22 cellular contexts compared by ENCODE assay signal in genomic region chr5:54988218-54988617, GRCh38. TPM values are rescaled to one million over a fixed set of nuclear protein-coding genes. Genes with fewer than 3 reads are reported as not detected.
DNase-seq lines count a peak whose midpoint lies in the region; ATAC-seq and TF ChIP-seq lines count a peak whose summit lies in the region.
"Had no signal": no experiment of that assay in that cellular context is flagged by ENCODE, and none has a peak within 500 bp of the region (broad histone marks: within the 10 kb centered on the region; RNA-seq: fewer than 3 reads in every experiment).

No MANE protein-coding gene starts in this region.

- no CpG with 5 or more reads among the region's 1 CpG for WGBS in IMR-90 (ENCODE audit: extremely low coverage in 2 of 2, insufficient read length in 1 of 2), 2 experiments

- no peak overlapping the region for H2AK9ac ChIP-seq in IMR-90 (replicated peaks; ENCODE audit: low read depth, low read length, poor library complexity)

- ATAC-seq in IMR-90 (ENCODE audit: low read depth) (no peak), natural killer cell (peak in 2 of 3 donors; percentile 26 to 28), HG02588 (IDR thresholded peaks at IDR 0.05; ENCODE audit: unreplicated experiment) (no peak)

- intact Hi-C loops in IMR-90 (cut with micrococcal nuclease) (no loop called here), natural killer cell (cut with micrococcal nuclease) (no loop called here)
- intact Hi-C loops in activated naive CD4-positive, alpha-beta T cell treated with anti-CD3 and anti-CD28 coated beads for 36 hours (cut with micrococcal nuclease): no loop called here

- POLR2A ChIA-PET in IMR-90 (lab: Charles Lee; ENCODE audit: unreplicated experiment): no interaction called here

- dilution Hi-C loops in IMR-90 (cut with HindIII; ENCODE audit: low sequenced_read_pairs, unreplicated experiment): no loop called here

- TF ChIP-seq CTCF in IMR-90 (conservative IDR thresholded peaks at IDR 0.05; ENCODE audit: low read depth, low read length) (no peak), natural killer cell (IDR thresholded peaks at IDR 0.05) (no peak)

- no peak overlapping the region for H4K8ac ChIP-seq in IMR-90 (ENCODE audit: low read depth in 2 of 2, low read length in 2 of 2)

- H2BK15ac ChIP-seq in IMR-90 (ENCODE audit: low read depth, low read length): 0 out of 3 replicates have a peak overlapping the region, but pooled peaks have one; percentile 21

- H3K27ac ChIP-seq in IMR-90 (ENCODE audit: insufficient read depth, low read length): no peak overlapping the region
- H3K27ac ChIP-seq: GM23248, HL-60, Peyer's patch had no signal

- no peak overlapping the region for H2BK5ac ChIP-seq in IMR-90 (ENCODE audit: low read depth, low read length, poor library complexity, severe bottlenecking)

- H3K14ac ChIP-seq in IMR-90 (replicated peaks; ENCODE audit: low read depth, low read length): no peak overlapping the region

- no peaks in the 10 kb centered on the region for H4K20me1 ChIP-seq in IMR-90 (ENCODE audit: insufficient read depth, low read length)

- no peaks in the 10 kb centered on the region for H3K36me3 Mint-ChIP-seq in natural killer cell
- H3K36me3 Mint-ChIP-seq in activated naive CD4-positive, alpha-beta T cell treated with anti-CD3 and anti-CD28 coated beads for 36 hours (ENCODE audit: low read depth): no peaks in the 10 kb centered on the region
- H3K36me3 Mint-ChIP-seq: T-cell had no signal

- TF ChIP-seq POLR2A in IMR-90 (IDR thresholded peaks at IDR 0.05; ENCODE audit: low read depth, low read length): no peak

- H3K4me3 Mint-ChIP-seq in natural killer cell: peak overlapping the region; percentile 62
- H3K4me3 Mint-ChIP-seq in activated naive CD4-positive, alpha-beta T cell treated with anti-CD3 and anti-CD28 coated beads for 36 hours: no peak overlapping the region
- H3K4me3 Mint-ChIP-seq: IgD-negative memory B cell had no signal

- H3K4me3 ChIP-seq in IMR-90 (ENCODE audit: insufficient read depth, low read depth, low read length): no peak overlapping the region
- H3K4me3 ChIP-seq: GM23248, HAP-1, Peyer's patch had no signal

- TF ChIP-seq RAD21 in IMR-90 (IDR thresholded peaks at IDR 0.05; ENCODE audit: low read length): no peak

- no peaks in the 10 kb centered on the region for H3K9me3 ChIP-seq in IMR-90 (ENCODE audit: control insufficient read depth, insufficient read depth, low read length)
- H3K9me3 ChIP-seq: BE2C, HAP-1, Peyer's patch had no signal

- H4K5ac ChIP-seq in IMR-90 (ENCODE audit: low read depth, low read length): no peak overlapping the region

- peaks cover 70 to 75% of the 10 kb centered on the region in 2 donors for H3K4me1 Mint-ChIP-seq in natural killer cell
- peaks cover 39% of the 10 kb centered on the region for H3K4me1 Mint-ChIP-seq in activated naive CD4-positive, alpha-beta T cell treated with anti-CD3 and anti-CD28 coated beads for 36 hours (ENCODE audit: low read depth)
- H3K4me1 Mint-ChIP-seq: IgD-negative memory B cell had no signal

- no peaks in the 10 kb centered on the region for H3K9me3 Mint-ChIP-seq in natural killer cell
- H3K9me3 Mint-ChIP-seq in activated naive CD4-positive, alpha-beta T cell treated with anti-CD3 and anti-CD28 coated beads for 36 hours: no peaks in the 10 kb centered on the region
- H3K9me3 Mint-ChIP-seq: IgD-negative memory B cell, T-cell had no signal

- H3K79me1 ChIP-seq in IMR-90 (ENCODE audit: low read depth in 1 of 2, low read length in 2 of 2): no peaks in the 10 kb centered on the region

- H3K9ac ChIP-seq in IMR-90 (ENCODE audit: low read depth, low read length): no peak overlapping the region
- H3K9ac ChIP-seq: GM23248 had no signal

- H2AK5ac ChIP-seq in IMR-90 (ENCODE audit: low read depth, low read length): peak overlapping the region; percentile 75

- H3K27me3 Mint-ChIP-seq in natural killer cell (ENCODE audit: low read depth in 2 of 2): no peaks in the 10 kb centered on the region
- peaks cover 5% of the 10 kb centered on the region for H3K27me3 Mint-ChIP-seq in activated naive CD4-positive, alpha-beta T cell treated with anti-CD3 and anti-CD28 coated beads for 36 hours (ENCODE audit: low read depth)

- H3K27me3 ChIP-seq in IMR-90 (ENCODE audit: control insufficient read depth, insufficient read depth, low read length): peaks cover 2% of the 10 kb centered on the region; the same call in 1 of the 2 replicates
- H3K27me3 ChIP-seq: Peyer's patch had no signal

- H4K91ac ChIP-seq in IMR-90 (ENCODE audit: insufficient read depth, low read depth, low read length): no peak overlapping the region

- H2AFZ ChIP-seq in IMR-90 (replicated peaks; ENCODE audit: low read length, poor library complexity): no peak overlapping the region
- H2AFZ ChIP-seq: GM23248 had no signal

- no peak overlapping the region for H3K18ac ChIP-seq in IMR-90 (ENCODE audit: low read depth, low read length)

- peak overlapping the region; percentile 16; the same call in 1 of the 2 replicates for H3K23ac ChIP-seq in IMR-90 (ENCODE audit: low read depth, low read length)

- peaks cover 10% of the 10 kb centered on the region for H3K9me1 ChIP-seq in IMR-90 (ENCODE audit: insufficient read depth, low read length)

- H2BK120ac ChIP-seq in IMR-90 (ENCODE audit: low read depth, low read length): no peak overlapping the region

- H2BK20ac ChIP-seq in IMR-90 (ENCODE audit: low read depth, low read length): peak overlapping the region; percentile 49; the same call in 1 of the 2 replicates

- no peak overlapping the region for H3K4ac ChIP-seq in IMR-90 (ENCODE audit: low read depth, low read length)

- no peaks in the 10 kb centered on the region for H3K36me3 ChIP-seq in IMR-90 (ENCODE audit: control insufficient read depth, insufficient read depth, low read length)
- H3K36me3 ChIP-seq: BE2C, HAP-1, Peyer's patch had no signal

- no TSS peak for BruUV-seq in IMR-90 (replicated peaks; lab: Mats Ljungman, UMichigan)

- peak overlapping the region; percentile 59 to 78 for H3K27ac Mint-ChIP-seq in natural killer cell
- H3K27ac Mint-ChIP-seq in activated naive CD4-positive, alpha-beta T cell treated with anti-CD3 and anti-CD28 coated beads for 36 hours: no peak overlapping the region
- H3K27ac Mint-ChIP-seq: IgD-negative memory B cell had no signal

- peaks cover 12% of the 10 kb centered on the region for H3K4me1 ChIP-seq in IMR-90 (ENCODE audit: control insufficient read depth, insufficient read depth, low read length)
- H3K4me1 ChIP-seq: BE2C, HAP-1, Peyer's patch had no signal

- DNase-seq in NOMO-1 (lab: John Stamatoyannopoulos, UW; ENCODE audit: unreplicated experiment in 2 of 2) (peak; percentile 56 to 78), NOMO-1 treated with dmso at 0.1 percent for 144 hours (lab: John Stamatoyannopoulos, UW; ENCODE audit: unreplicated experiment) (no peak), IMR-90 (no peak), NCI-H524 treated with DMSO at 0.1 percent for 48 hours (lab: John Stamatoyannopoulos, UW) (peak; percentile 38), natural killer cell (no peak), DMS53 treated with DMSO at 0.1 percent for 48 hours (lab: John Stamatoyannopoulos, UW; ENCODE audit: unreplicated experiment) (no peak)
- no peak for DNase-seq in activated naive CD4-positive, alpha-beta T cell treated with anti-CD3 and anti-CD28 coated beads for 36 hours
- DNase-seq: BE2C, GM23248, Karpas-422, MM.1S, NCI-H187 treated with DMSO at 0.1 percent for 48 hours, NCI-H345, NCI-H526, Peyer's patch, T-cell had no signal

- no peak overlapping the region for H3K56ac ChIP-seq in IMR-90 (ENCODE audit: extremely low read depth, insufficient read depth, low read length)

- CTCF ChIA-PET in IMR-90 (lab: Yijun Ruan, JAX): no interaction called here
- CTCF ChIA-PET in activated naive CD4-positive, alpha-beta T cell treated with anti-CD3 and anti-CD28 coated beads for 36 hours (lab: Charles Lee): interaction anchor here (0.6 to 1.3 kb wide), 2 partner anchors 82 to 173 kb away, joined by 3 to 5 read pairs; no protein-coding TSS in a partner anchor

- no peak overlapping the region for H3K4me2 ChIP-seq in IMR-90 (ENCODE audit: low read depth, low read length)

- in situ Hi-C loops in IMR-90 (cut with MboI; ENCODE audit: low sequenced_read_pairs): no loop called here

TF ChIP-seq in IMR-90, 13 proteins besides CTCF, POLR2A, EP300 and RAD21:
- TF ChIP-seq CEBPB (IDR thresholded peaks at IDR 0.05; ENCODE audit: low read depth, low read length) (no peak), USF2 (IDR thresholded peaks at IDR 0.05; ENCODE audit: low read depth, low read length) (no peak), FOS (IDR thresholded peaks at IDR 0.05; ENCODE audit: low read depth, low read length) (no peak), MXI1 (IDR thresholded peaks at IDR 0.05; ENCODE audit: borderline replicate concordance, low read depth, low read length) (no peak), BHLHE40 (IDR thresholded peaks at IDR 0.05; ENCODE audit: low read depth, low read length) (no peak), RCOR1 (IDR thresholded peaks at IDR 0.05; ENCODE audit: insufficient replicate concordance, low read length) (no peak), MAFK (IDR thresholded peaks at IDR 0.05; ENCODE audit: low read depth, low read length) (no peak), RFX5 (IDR thresholded peaks at IDR 0.05; ENCODE audit: low read depth, low read length) (no peak), MAZ (IDR thresholded peaks at IDR 0.05; ENCODE audit: borderline replicate concordance, low read depth, low read length) (no peak), NFE2L2 (IDR thresholded peaks at IDR 0.05; ENCODE audit: low read depth, low read length) (no peak)

RNA-seq across cellular contexts. Expression of gene ESM1, which starts 2.8 kb away (rescaled TPM):
- 8.9 and 10.2 TPM in 2 replicates for total RNA-seq in IMR-90 (2012; rRNA removed)
- polyA plus RNA-seq in IMR-90 (2012; rRNA removed): 5.6 and 7.1 TPM in 2 replicates
- 2.3 and 4.2 TPM in 2 replicates for polyA plus RNA-seq in IMR-90 (2012; cell fraction: cytosol; rRNA removed)
- polyA plus RNA-seq in IMR-90 (2012; cell fraction: nucleus; rRNA removed; ENCODE audit: low replicate concordance): 0.29 and 1.0 TPM in 2 replicates
- total RNA-seq in natural killer cell: 1 to 10 TPM in 1 of 3 donors, under 1 TPM in 2; 0.87 to 1.2 (median 0.95) TPM
- total RNA-seq in activated naive CD4-positive, alpha-beta T cell treated with anti-CD3 and anti-CD28 coated beads for 36 hours: not detected
- total RNA-seq: Peyer's patch had no signal

RNA-seq across cellular contexts. Expression of gene GZMK, which starts 35.8 kb away (rescaled TPM):
- total RNA-seq in IMR-90 (2012; rRNA removed): not detected in 2 replicates
- not detected in 2 replicates for polyA plus RNA-seq in IMR-90 (2012; rRNA removed)
- polyA plus RNA-seq in IMR-90 (2012; cell fraction: cytosol; rRNA removed): not detected in 2 replicates
- polyA plus RNA-seq in IMR-90 (2012; cell fraction: nucleus; rRNA removed; ENCODE audit: low replicate concordance): not detected in 2 replicates
- total RNA-seq in natural killer cell: 10 to 100 TPM; 24.5 to 40.9 (median 30.3) TPM
- not detected for total RNA-seq in activated naive CD4-positive, alpha-beta T cell treated with anti-CD3 and anti-CD28 coated beads for 36 hours
- total RNA-seq: A172, GM23248, HT1080, Peyer's patch had no signal
- polyA plus RNA-seq: GM23248 had no signal

Comparison
In these comparisons a context has a peak if more than half of its experiments do, and no peak if none do; other contexts are left out.
1. DNase-seq: peak in NOMO-1 (2 of 2) and NCI-H524 treated with DMSO at 0.1 percent for 48 hours (single experiment); none in NOMO-1 treated with dmso at 0.1 percent for 144 hours (single experiment), IMR-90 (single experiment), natural killer cell (single experiment), DMS53 treated with DMSO at 0.1 percent for 48 hours (single experiment) and activated naive CD4-positive, alpha-beta T cell treated with anti-CD3 and anti-CD28 coated beads for 36 hours (single experiment).
2. ATAC-seq: peak in natural killer cell (2 of 3); none in IMR-90 (single experiment) and HG02588 (single experiment).
3. RNA of gene GZMK, which starts 35.8 kb away (total RNA-seq): 24.5 to 40.9 TPM in natural killer cell; not detected in activated naive CD4-positive, alpha-beta T cell treated with anti-CD3 and anti-CD28 coated beads for 36 hours and not detected in IMR-90; every median in the first group is over 10 times any median in the second.